9 cellular contexts compared by ENCODE assay signal in the genomic region with DNA sequence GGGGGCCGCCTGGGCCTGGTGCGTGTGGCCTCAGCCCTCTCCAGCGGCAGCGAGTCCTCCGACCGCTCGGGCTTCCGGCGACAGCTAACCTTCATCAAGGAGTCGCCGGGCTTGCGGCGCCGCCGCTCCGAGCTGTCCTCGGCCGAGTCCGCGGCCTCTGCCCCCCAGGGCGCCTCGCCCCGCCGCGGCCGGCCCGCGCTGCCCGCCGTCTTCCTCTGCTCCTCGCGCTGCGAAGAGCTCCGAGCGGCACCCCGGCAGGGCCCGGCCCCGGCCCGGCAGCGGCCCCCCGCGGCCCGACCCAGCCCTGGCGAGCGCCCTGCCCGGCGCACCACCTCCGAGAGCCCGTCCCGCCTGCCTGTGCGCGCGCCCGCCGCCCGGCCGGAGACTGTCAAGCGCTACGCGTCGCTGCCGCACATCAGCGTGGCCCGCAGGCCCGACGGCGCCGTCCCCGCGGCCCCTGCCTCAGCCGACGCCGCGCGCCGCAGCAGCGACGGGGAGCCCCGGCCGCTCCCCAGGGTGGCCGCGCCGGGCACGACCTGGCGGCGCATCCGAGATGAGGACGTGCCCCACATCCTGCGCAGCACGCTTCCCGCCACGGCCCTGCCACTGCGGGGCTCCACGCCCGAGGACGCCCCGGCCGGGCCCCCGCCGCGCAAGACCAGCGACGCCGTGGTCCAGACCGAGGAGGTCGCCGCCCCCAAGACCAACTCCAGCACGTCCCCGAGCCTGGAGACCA. TPM values are rescaled to one million over a fixed set of nuclear protein-coding genes. Genes with fewer than 3 reads are reported as not detected.
A peak's percentile ranks its signal among the peaks of the same experiment; 100 is the strongest.
DNase-seq lines count a peak whose midpoint lies in the region; TF ChIP-seq lines count a peak whose summit lies in the region.
"Had no signal": no experiment of that assay in that cellular context is flagged by ENCODE, and none has a peak within 500 bp of the region (broad histone marks: within the 10 kb centered on the region; RNA-seq: fewer than 3 reads in every experiment).

No MANE protein-coding gene starts in this region.

- POLR2A ChIA-PET in activated CD4-positive, alpha-beta T cell treated with anti-CD3 and anti-CD28 coated beads, Interleukin-2, amount 10 ng/mL, durations not matched to agents 7 days and 5 days (lab: Charles Lee), result interaction anchor here (0.6 to 1.0 kb wide), 2 partner anchors 12 to 141 kb away, joined by 3 to 4 read pairs; no protein-coding TSS in a partner anchor

- no peak for TF ChIP-seq EP300 in tibial nerve (IDR thresholded peaks at IDR 0.05)

- H3K4me3 ChIP-seq in tibial nerve, result peak overlapping the region in 2 of 4 donors; percentile 43 to 50

- peaks cover 2% of the 10 kb centered on the region for H3K4me1 Mint-ChIP-seq in activated CD4-positive, alpha-beta T cell treated with anti-CD3 and anti-CD28 coated beads, Interleukin-2, amount 10 ng/mL, durations not matched to agents 24 days and 14 days
- peaks cover 13% of the 10 kb centered on the region for H3K4me1 Mint-ChIP-seq in activated CD4-positive, alpha-beta T cell treated with anti-CD3 and anti-CD28 coated beads, Interleukin-2, amount 10 ng/mL, durations not matched to agents 7 days and 5 days
- H3K4me1 Mint-ChIP-seq in activated T-cell treated with anti-CD3 and anti-CD28 coated beads, Interleukin-2, amount 50 U/mL, for 24 hours (ENCODE audit: low read depth), result peaks cover 19% of the 10 kb centered on the region
- peaks cover 0 to 12% of the 10 kb centered on the region in 2 donors for H3K4me1 Mint-ChIP-seq in immature natural killer cell
- H3K4me1 Mint-ChIP-seq in T-helper 2 cell treated with Interferon-gamma antibody and Interleukin-4, amounts not matched to agents 5 μg/mL and 100 μg/mL, for 36 hours (ENCODE audit: low read depth), result no peaks in the 10 kb centered on the region

- no peak overlapping the region for H3K4me3 Mint-ChIP-seq in activated CD4-positive, alpha-beta T cell treated with anti-CD3 and anti-CD28 coated beads, Interleukin-2, amount 10 ng/mL, durations not matched to agents 24 days and 14 days
- H3K4me3 Mint-ChIP-seq in activated CD4-positive, alpha-beta T cell treated with anti-CD3 and anti-CD28 coated beads, Interleukin-2, amount 10 ng/mL, durations not matched to agents 7 days and 5 days, result no peak overlapping the region
- H3K4me3 Mint-ChIP-seq in activated T-cell treated with anti-CD3 and anti-CD28 coated beads, Interleukin-2, amount 50 U/mL, for 24 hours, result no peak overlapping the region
- no peak overlapping the region for H3K4me3 Mint-ChIP-seq in immature natural killer cell
- no peak overlapping the region for H3K4me3 Mint-ChIP-seq in T-helper 2 cell treated with Interferon-gamma antibody and Interleukin-4, amounts not matched to agents 5 μg/mL and 100 μg/mL, for 36 hours

- H3K27me3 ChIP-seq in tibial nerve, result peaks cover 2 to 80% of the 10 kb centered on the region in 2 donors

- peaks cover 6% of the 10 kb centered on the region for H3K27me3 Mint-ChIP-seq in activated CD4-positive, alpha-beta T cell treated with anti-CD3 and anti-CD28 coated beads, Interleukin-2, amount 10 ng/mL, durations not matched to agents 24 days and 14 days
- H3K27me3 Mint-ChIP-seq in activated CD4-positive, alpha-beta T cell treated with anti-CD3 and anti-CD28 coated beads, Interleukin-2, amount 10 ng/mL, durations not matched to agents 7 days and 5 days, result peaks cover 14% of the 10 kb centered on the region
- peaks cover 13% of the 10 kb centered on the region for H3K27me3 Mint-ChIP-seq in activated T-cell treated with anti-CD3 and anti-CD28 coated beads, Interleukin-2, amount 50 U/mL, for 24 hours
- H3K27me3 Mint-ChIP-seq in immature natural killer cell (ENCODE audit: low read depth in 3 of 3), result peaks cover 3 to 21% (median 4%) of the 10 kb centered on the region in 3 donors
- peaks cover 15% of the 10 kb centered on the region for H3K27me3 Mint-ChIP-seq in T-helper 2 cell treated with Interferon-gamma antibody and Interleukin-4, amounts not matched to agents 5 μg/mL and 100 μg/mL, for 36 hours (ENCODE audit: low read depth)

- no peaks in the 10 kb centered on the region for H3K9me3 Mint-ChIP-seq in activated CD4-positive, alpha-beta T cell treated with anti-CD3 and anti-CD28 coated beads, Interleukin-2, amount 10 ng/mL, durations not matched to agents 24 days and 14 days
- H3K9me3 Mint-ChIP-seq in activated CD4-positive, alpha-beta T cell treated with anti-CD3 and anti-CD28 coated beads, Interleukin-2, amount 10 ng/mL, durations not matched to agents 7 days and 5 days, result no peaks in the 10 kb centered on the region
- H3K9me3 Mint-ChIP-seq in activated T-cell treated with anti-CD3 and anti-CD28 coated beads, Interleukin-2, amount 50 U/mL, for 24 hours, result no peaks in the 10 kb centered on the region
- H3K9me3 Mint-ChIP-seq in immature natural killer cell, result no peaks in the 10 kb centered on the region
- no peaks in the 10 kb centered on the region for H3K9me3 Mint-ChIP-seq in T-helper 2 cell treated with Interferon-gamma antibody and Interleukin-4, amounts not matched to agents 5 μg/mL and 100 μg/mL, for 36 hours

- peaks cover 1% of the 10 kb centered on the region for H3K36me3 Mint-ChIP-seq in activated CD4-positive, alpha-beta T cell treated with anti-CD3 and anti-CD28 coated beads, Interleukin-2, amount 10 ng/mL, durations not matched to agents 24 days and 14 days (ENCODE audit: low read depth)
- no peaks in the 10 kb centered on the region for H3K36me3 Mint-ChIP-seq in activated CD4-positive, alpha-beta T cell treated with anti-CD3 and anti-CD28 coated beads, Interleukin-2, amount 10 ng/mL, durations not matched to agents 7 days and 5 days (ENCODE audit: low read depth)
- peaks cover 4% of the 10 kb centered on the region for H3K36me3 Mint-ChIP-seq in activated T-cell treated with anti-CD3 and anti-CD28 coated beads, Interleukin-2, amount 50 U/mL, for 24 hours (ENCODE audit: low read depth)
- no peaks in the 10 kb centered on the region for H3K36me3 Mint-ChIP-seq in immature natural killer cell
- no peaks in the 10 kb centered on the region for H3K36me3 Mint-ChIP-seq in T-helper 2 cell treated with Interferon-gamma antibody and Interleukin-4, amounts not matched to agents 5 μg/mL and 100 μg/mL, for 36 hours (ENCODE audit: low read depth)

- H3K27ac ChIP-seq in temporal lobe (ENCODE audit: low read depth, low read length) (peak overlapping the region; percentile 33), tibial nerve (peak overlapping the region in 1 of 4 donors; percentile 28)

- TF ChIP-seq CTCF in tibial nerve (IDR thresholded peaks at IDR 0.05), result no peak

- 16% methylated on average over 23 of the region's 109 CpGs; no CpG with 5 or more reads in 1 of the 2 donors for WGBS in tibial nerve, 2 donors

- DNase-seq in activated CD4-positive, alpha-beta T cell treated with anti-CD3 and anti-CD28 coated beads, Interleukin-2, amount 10 ng/mL, durations not matched to agents 24 days and 14 days, result peak; percentile 80
- DNase-seq in activated CD4-positive, alpha-beta T cell treated with anti-CD3 and anti-CD28 coated beads, Interleukin-2, amount 10 ng/mL, durations not matched to agents 7 days and 5 days, result no peak
- peak; percentile 62 for DNase-seq in activated T-cell treated with anti-CD3 and anti-CD28 coated beads, Interleukin-2, amount 50 U/mL, for 24 hours
- DNase-seq in immature natural killer cell (peak in 2 of 3 donors; percentile 19 to 25), tibial nerve (ENCODE audit: low spot score in 2 of 2) (no peak), NCI-H345 (lab: John Stamatoyannopoulos, UW) (no peak)
- no peak for DNase-seq in T-helper 2 cell treated with Interferon-gamma antibody and Interleukin-4, amounts not matched to agents 5 μg/mL and 100 μg/mL, for 36 hours (ENCODE audit: low spot score)
- DNase-seq: C1 segment of cervical spinal cord had no signal

- H3K36me3 ChIP-seq in tibial nerve, result peaks cover 0 to 22% (median 0%) of the 10 kb centered on the region in 3 donors

- CTCF ChIA-PET in activated CD4-positive, alpha-beta T cell treated with anti-CD3 and anti-CD28 coated beads, Interleukin-2, amount 10 ng/mL, durations not matched to agents 7 days and 5 days (lab: Charles Lee), result interaction anchor here (0.9 to 1.8 kb wide), 4 partner anchors 8 to 25 kb away, joined by 3 to 4 read pairs (median 4); a partner anchor contains a TSS

- H3K9me3 ChIP-seq in tibial nerve, result no peaks in the 10 kb centered on the region

- intact Hi-C loops in activated CD4-positive, alpha-beta T cell treated with anti-CD3 and anti-CD28 coated beads, Interleukin-2, amount 10 ng/mL, durations not matched to agents 24 days and 14 days (cut with micrococcal nuclease), result loop anchor here (5.0 kb wide), 1 partner anchor 288 kb away; no protein-coding TSS in a partner anchor

- H3K4me1 ChIP-seq in tibial nerve, result peaks cover 0 to 88% (median 50%) of the 10 kb centered on the region in 4 donors

- H3K27ac Mint-ChIP-seq in activated CD4-positive, alpha-beta T cell treated with anti-CD3 and anti-CD28 coated beads, Interleukin-2, amount 10 ng/mL, durations not matched to agents 24 days and 14 days, result no peak overlapping the region
- no peak overlapping the region for H3K27ac Mint-ChIP-seq in activated CD4-positive, alpha-beta T cell treated with anti-CD3 and anti-CD28 coated beads, Interleukin-2, amount 10 ng/mL, durations not matched to agents 7 days and 5 days
- H3K27ac Mint-ChIP-seq in activated T-cell treated with anti-CD3 and anti-CD28 coated beads, Interleukin-2, amount 50 U/mL, for 24 hours, result no peak overlapping the region
- H3K27ac Mint-ChIP-seq in immature natural killer cell, result no peak overlapping the region
- no peak overlapping the region for H3K27ac Mint-ChIP-seq in T-helper 2 cell treated with Interferon-gamma antibody and Interleukin-4, amounts not matched to agents 5 μg/mL and 100 μg/mL, for 36 hours

- no peak for TF ChIP-seq POLR2A in tibial nerve (IDR thresholded peaks at IDR 0.05)

RNA-seq across cellular contexts. Expression of a gene that starts 9.6 kb away (rescaled TPM):
- 34.0 and 38.0 TPM in 2 replicates for total RNA-seq in activated CD4-positive, alpha-beta T cell treated with anti-CD3 and anti-CD28 coated beads, Interleukin-2, amount 10 ng/mL, durations not matched to agents 24 days and 14 days
- total RNA-seq in activated CD4-positive, alpha-beta T cell treated with anti-CD3 and anti-CD28 coated beads, Interleukin-2, amount 10 ng/mL, durations not matched to agents 7 days and 5 days, result 10 to 100 TPM; 33.2 to 40.7 TPM
- polyA plus RNA-seq in immature natural killer cell, result 10 to 100 TPM; 57.4 to 61.6 (median 61.2) TPM
- total RNA-seq in temporal lobe (13.5 TPM), tibial nerve (10 to 100 TPM; 22.4 to 47.4 (median 33.8) TPM)

RNA-seq across cellular contexts. Expression of a gene that starts 19.4 kb away (rescaled TPM):
- 0.16 and 0.24 TPM in 2 replicates for total RNA-seq in activated CD4-positive, alpha-beta T cell treated with anti-CD3 and anti-CD28 coated beads, Interleukin-2, amount 10 ng/mL, durations not matched to agents 24 days and 14 days
- total RNA-seq in activated CD4-positive, alpha-beta T cell treated with anti-CD3 and anti-CD28 coated beads, Interleukin-2, amount 10 ng/mL, durations not matched to agents 7 days and 5 days, result under 1 TPM; 0.02 to 0.10 TPM
- polyA plus RNA-seq in immature natural killer cell, result under 1 TPM in 1 of 3 donors, not detected in 2; 0.06 TPM
- total RNA-seq in temporal lobe, result 193 TPM
- total RNA-seq in tibial nerve, result 10 to 100 TPM in 1 of 4 donors, 1 to 10 TPM in 3; 1.7 to 10.2 (median 4.2) TPM

RNA-seq across cellular contexts. Expression of a gene that starts 20.8 kb away (rescaled TPM):
- total RNA-seq in activated CD4-positive, alpha-beta T cell treated with anti-CD3 and anti-CD28 coated beads, Interleukin-2, amount 10 ng/mL, durations not matched to agents 24 days and 14 days, result 1.0 and 1.6 TPM in 2 replicates
- total RNA-seq in activated CD4-positive, alpha-beta T cell treated with anti-CD3 and anti-CD28 coated beads, Interleukin-2, amount 10 ng/mL, durations not matched to agents 7 days and 5 days, result 1 to 10 TPM; 3.8 to 4.4 TPM
- polyA plus RNA-seq in immature natural killer cell, result under 1 TPM in 2 of 3 donors, not detected in 1; 0.25 to 0.33 TPM
- 2.2 TPM for total RNA-seq in temporal lobe
- total RNA-seq in tibial nerve, result 1 to 10 TPM; 1.3 to 4.9 (median 2.2) TPM

RNA-seq across cellular contexts. Expression of a gene that starts 21.6 kb away (rescaled TPM):
- 1.1 and 1.7 TPM in 2 replicates for total RNA-seq in activated CD4-positive, alpha-beta T cell treated with anti-CD3 and anti-CD28 coated beads, Interleukin-2, amount 10 ng/mL, durations not matched to agents 24 days and 14 days
- total RNA-seq in activated CD4-positive, alpha-beta T cell treated with anti-CD3 and anti-CD28 coated beads, Interleukin-2, amount 10 ng/mL, durations not matched to agents 7 days and 5 days, result 1 to 10 TPM; 1.6 to 1.8 TPM
- polyA plus RNA-seq in immature natural killer cell, result 1 to 10 TPM; 4.0 to 7.1 (median 6.4) TPM
- total RNA-seq in temporal lobe (0.98 TPM), tibial nerve (1 to 10 TPM; 1.2 to 4.6 (median 2.9) TPM)

RNA-seq across cellular contexts. Expression of a gene that starts 31.2 kb away (rescaled TPM):
- 1,536 and 1,542 TPM in 2 replicates for total RNA-seq in activated CD4-positive, alpha-beta T cell treated with anti-CD3 and anti-CD28 coated beads, Interleukin-2, amount 10 ng/mL, durations not matched to agents 24 days and 14 days
- 1,000 to 10,000 TPM; 1,158 to 1,387 TPM for total RNA-seq in activated CD4-positive, alpha-beta T cell treated with anti-CD3 and anti-CD28 coated beads, Interleukin-2, amount 10 ng/mL, durations not matched to agents 7 days and 5 days
- polyA plus RNA-seq in immature natural killer cell, result 1,000 to 10,000 TPM; 1,383 to 2,244 (median 1,622) TPM
- total RNA-seq in temporal lobe, result 418 TPM
- 1,000 to 10,000 TPM; 4,239 to 4,988 (median 4,337) TPM for total RNA-seq in tibial nerve

Comparison
In these comparisons a context has a peak if more than half of its experiments do, and no peak if none do; other contexts are left out.
1. DNase-seq: peak in activated CD4-positive, alpha-beta T cell treated with anti-CD3 and anti-CD28 coated beads, Interleukin-2, amount 10 ng/mL, durations not matched to agents 24 days and 14 days (single experiment), activated T-cell treated with anti-CD3 and anti-CD28 coated beads, Interleukin-2, amount 50 U/mL, for 24 hours (single experiment) and immature natural killer cell (2 of 3); none in activated CD4-positive, alpha-beta T cell treated with anti-CD3 and anti-CD28 coated beads, Interleukin-2, amount 10 ng/mL, durations not matched to agents 7 days and 5 days (single experiment), tibial nerve (0 of 2), NCI-H345 (single experiment) and T-helper 2 cell treated with Interferon-gamma antibody and Interleukin-4, amounts not matched to agents 5 μg/mL and 100 μg/mL, for 36 hours (single experiment).
2. RNA of a gene that starts 19.4 kb away (total RNA-seq): 193 TPM in temporal lobe (single experiment); 1.7 to 10.2 TPM in tibial nerve, 0.16 to 0.24 TPM in activated CD4-positive, alpha-beta T cell treated with anti-CD3 and anti-CD28 coated beads, Interleukin-2, amount 10 ng/mL, durations not matched to agents 24 days and 14 days and 0.02 to 0.10 TPM in activated CD4-positive, alpha-beta T cell treated with anti-CD3 and anti-CD28 coated beads, Interleukin-2, amount 10 ng/mL, durations not matched to agents 7 days and 5 days; every median in the first group is over 10 times any median in the second.